In genomic region chrX:86383681-86384540, GRCh38 we compare ENCODE assay signal across 18 cellular contexts.
DNase-seq lines count a peak whose midpoint lies in the region; ATAC-seq, FAIRE-seq and TF ChIP-seq lines count a peak whose summit lies in the region.
"Had no signal": no experiment of that assay in that cellular context is flagged by ENCODE, and none has a peak within 500 bp of the region (broad histone marks: within the 10 kb centered on the region; RNA-seq: fewer than 3 reads in every experiment).

No MANE protein-coding gene starts in this region.

- TF ChIP-seq EP300 in A549 (IDR thresholded peaks at IDR 0.05) = no peak

- no peak overlapping the region for H2AK5ac ChIP-seq in mesenchymal stem cell (ENCODE audit: low read length, severe bottlenecking)

- H3K4me1 ChIP-seq in A549 (no peaks in the 10 kb centered on the region), mesenchymal stem cell (ENCODE audit: control insufficient read depth, insufficient read depth, low read depth, low read length) (no peaks in the 10 kb centered on the region)
- H3K4me1 ChIP-seq: BLaER1 had no signal

- CTCF ChIA-PET in A549 (lab: Yijun Ruan, JAX) = no interaction called here

- 18% methylated on average over 3 of the region's 3 CpGs for WGBS in A549 (ENCODE audit: missing lambda C conversion rate)
- WGBS in mesenchymal stem cell = 70% methylated on average over 2 of the region's 3 CpGs

- H3K4ac ChIP-seq in mesenchymal stem cell (ENCODE audit: low read depth in 1 of 2, low read length in 2 of 2) = no peak overlapping the region

- no peak overlapping the region for H2AFZ ChIP-seq in mesenchymal stem cell (ENCODE audit: low read depth, low read length)

- H3K9me3 ChIP-seq in A549 (no peaks in the 10 kb centered on the region), mesenchymal stem cell (ENCODE audit: control insufficient read depth, low read length) (no peaks in the 10 kb centered on the region)
- H3K9me3 ChIP-seq: BLaER1 had no signal

- H3K27ac ChIP-seq in A549 (no peak overlapping the region), mesenchymal stem cell (ENCODE audit: low read length, poor library complexity, severe bottlenecking) (no peak overlapping the region)
- H3K27ac ChIP-seq: 22Rv1, BLaER1 had no signal

- POLR2A ChIA-PET in A549 (lab: Yijun Ruan, JAX) = no interaction called here

- H3K79me1 ChIP-seq in mesenchymal stem cell (replicated peaks; ENCODE audit: low read length, poor library complexity, severe bottlenecking) = no peaks in the 10 kb centered on the region

- H2BK15ac ChIP-seq in mesenchymal stem cell (ENCODE audit: low read depth, poor library complexity, severe bottlenecking) = no peak overlapping the region

- H3K4me2 ChIP-seq in A549 (no peak overlapping the region), mesenchymal stem cell (ENCODE audit: low read length, poor library complexity, severe bottlenecking) (no peak overlapping the region)
- H3K4me2 ChIP-seq: BLaER1 had no signal

- TF ChIP-seq CTCF in A549 (IDR thresholded peaks at IDR 0.05) = no peak

- no peaks in the 10 kb centered on the region for H3K36me3 ChIP-seq in mesenchymal stem cell (ENCODE audit: control insufficient read depth in 1 of 2, insufficient read depth in 2 of 2, low read depth in 1 of 2, low read length in 2 of 2)
- H3K36me3 ChIP-seq: BLaER1 had no signal

- no peak overlapping the region for H2BK12ac ChIP-seq in mesenchymal stem cell (ENCODE audit: low read length in 2 of 2)

- H2BK120ac ChIP-seq in mesenchymal stem cell (ENCODE audit: low read depth, low read length) = no peak overlapping the region

- no peak overlapping the region for H3K18ac ChIP-seq in mesenchymal stem cell (ENCODE audit: low read depth in 1 of 2, low read length in 2 of 2)

- DNase-seq in DMS53 (lab: John Stamatoyannopoulos, UW) (peak; percentile 24), DMS53 treated with DMSO at 0.1 percent for 48 hours (lab: John Stamatoyannopoulos, UW; ENCODE audit: unreplicated experiment) (no peak), A549 (ENCODE audit: low read depth in 1 of 2, low spot score in 1 of 2) (no peak), NCI-H69 (lab: John Stamatoyannopoulos, UW) (peak; percentile 80), mesenchymal stem cell (no peak)
- DNase-seq: CD4-positive, alpha-beta memory T cell; DMS153; DND-41; EL; GOT3; H7 had no signal

- H3K27me3 ChIP-seq in mesenchymal stem cell (ENCODE audit: control insufficient read depth in 1 of 2, insufficient read depth in 1 of 2, low read length in 2 of 2) = no peaks in the 10 kb centered on the region

- TF ChIP-seq POLR2A in A549 (IDR thresholded peaks at IDR 0.05; ENCODE audit: low read length) = no peak

- no peak overlapping the region for H4K91ac ChIP-seq in mesenchymal stem cell (ENCODE audit: low read length)

- no peak overlapping the region for H3K9ac ChIP-seq in mesenchymal stem cell (ENCODE audit: low read length)
- H3K9ac ChIP-seq: BLaER1 had no signal

- peak; percentile 81 for FAIRE-seq in A549 (lab: Jason Lieb, UNC)
- FAIRE-seq in islet of Langerhans (lab: Jason Lieb, UNC) = peak; percentile 61
- FAIRE-seq: GM12878, K562 had no signal

- H3K4me3 ChIP-seq in A549 (no peak overlapping the region), mesenchymal stem cell (ENCODE audit: insufficient read depth in 1 of 2, low read depth in 1 of 2, low read length in 2 of 2) (no peak overlapping the region)
- H3K4me3 ChIP-seq: BLaER1, GM12878, K562 had no signal

- ATAC-seq in A549 (no peak), HG03521 (IDR thresholded peaks at IDR 0.05; ENCODE audit: unreplicated experiment) (no peak), GM21737 (IDR thresholded peaks at IDR 0.05; ENCODE audit: unreplicated experiment) (no peak)
- ATAC-seq: GM12878, K562 had no signal

- no peak overlapping the region for H3K23ac ChIP-seq in mesenchymal stem cell (ENCODE audit: low read length in 2 of 2)

- H2BK5ac ChIP-seq in mesenchymal stem cell (ENCODE audit: low read depth, low read length, poor library complexity, severe bottlenecking) = no peak overlapping the region

- H3K14ac ChIP-seq in mesenchymal stem cell (ENCODE audit: low read length in 2 of 2) = no peak overlapping the region

- H4K8ac ChIP-seq in mesenchymal stem cell (ENCODE audit: low read length) = no peak overlapping the region

- TF ChIP-seq RAD21 in A549 (conservative IDR thresholded peaks at IDR 0.05 in 1 of 2, IDR thresholded peaks at IDR 0.05 in 1 of 2) = no peak

TF ChIP-seq in A549, 52 proteins besides CTCF, POLR2A, EP300 and RAD21 (continues in another document):
- TF ChIP-seq NR3C1 (IDR thresholded peaks at IDR 0.05) = no peak
- no peak for TF ChIP-seq REST (IDR thresholded peaks at IDR 0.05)
- TF ChIP-seq HMGXB4 (CRISPR knock-in tag; IDR thresholded peaks at IDR 0.05; ENCODE audit: borderline replicate concordance) = no peak
- TF ChIP-seq RARB (CRISPR knock-in tag; IDR thresholded peaks at IDR 0.05) = no peak
- no peak for TF ChIP-seq HOXB5 (CRISPR knock-in tag; IDR thresholded peaks at IDR 0.05)
- no peak for TF ChIP-seq HOXA7 (CRISPR knock-in tag; IDR thresholded peaks at IDR 0.05)
- TF ChIP-seq GATA3 (IDR thresholded peaks at IDR 0.05; ENCODE audit: borderline replicate concordance) = no peak
- TF ChIP-seq ZFP36 (IDR thresholded peaks at IDR 0.05; ENCODE audit: borderline replicate concordance, partially characterized antibody) = no peak
- no peak for TF ChIP-seq HEYL (CRISPR knock-in tag; IDR thresholded peaks at IDR 0.05)
- no peak for TF ChIP-seq USF2 (IDR thresholded peaks at IDR 0.05)
- no peak for TF ChIP-seq BCL3 (IDR thresholded peaks at IDR 0.05)
- no peak for TF ChIP-seq JUN (IDR thresholded peaks at IDR 0.05)
- TF ChIP-seq RCOR1 (IDR thresholded peaks at IDR 0.05; ENCODE audit: low read depth, low read length) = no peak
- no peak for TF ChIP-seq ELK1 (IDR thresholded peaks at IDR 0.05; ENCODE audit: low read depth, low read length)

Comparison
In these comparisons a context has a peak if more than half of its experiments do, and no peak if none do; other contexts are left out.
1. DNase-seq: peak in DMS53 (single experiment) and NCI-H69 (single experiment); none in DMS53 treated with DMSO at 0.1 percent for 48 hours (single experiment), A549 (0 of 2) and mesenchymal stem cell (single experiment).